In the genomic region with DNA sequence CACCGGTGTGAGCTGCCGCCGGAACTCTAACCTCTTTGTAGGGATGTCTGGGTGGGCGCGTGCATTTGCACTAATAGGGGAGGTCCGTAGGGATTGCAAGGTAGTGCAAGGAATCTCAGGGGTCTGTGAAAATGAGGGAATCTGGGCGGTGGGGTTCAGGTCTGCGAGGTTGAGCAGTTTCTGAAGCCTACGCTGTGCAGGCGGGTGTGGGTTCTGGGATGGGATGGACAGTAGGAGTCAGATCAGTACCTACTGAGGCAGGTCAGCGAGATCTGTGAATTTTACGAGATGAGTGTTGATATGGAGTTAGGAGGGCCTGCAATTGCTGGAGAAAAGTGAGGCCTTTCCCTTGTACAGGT, we compare ENCODE assay signal across 1 cellular context.
TF ChIP-seq lines count a peak whose summit lies in the region.

No MANE protein-coding gene starts in this region.

TF ChIP-seq in HCT116, 20 proteins besides CTCF, POLR2A, EP300 and RAD21 (continued from another document):
- TF ChIP-seq, protein P1, sequence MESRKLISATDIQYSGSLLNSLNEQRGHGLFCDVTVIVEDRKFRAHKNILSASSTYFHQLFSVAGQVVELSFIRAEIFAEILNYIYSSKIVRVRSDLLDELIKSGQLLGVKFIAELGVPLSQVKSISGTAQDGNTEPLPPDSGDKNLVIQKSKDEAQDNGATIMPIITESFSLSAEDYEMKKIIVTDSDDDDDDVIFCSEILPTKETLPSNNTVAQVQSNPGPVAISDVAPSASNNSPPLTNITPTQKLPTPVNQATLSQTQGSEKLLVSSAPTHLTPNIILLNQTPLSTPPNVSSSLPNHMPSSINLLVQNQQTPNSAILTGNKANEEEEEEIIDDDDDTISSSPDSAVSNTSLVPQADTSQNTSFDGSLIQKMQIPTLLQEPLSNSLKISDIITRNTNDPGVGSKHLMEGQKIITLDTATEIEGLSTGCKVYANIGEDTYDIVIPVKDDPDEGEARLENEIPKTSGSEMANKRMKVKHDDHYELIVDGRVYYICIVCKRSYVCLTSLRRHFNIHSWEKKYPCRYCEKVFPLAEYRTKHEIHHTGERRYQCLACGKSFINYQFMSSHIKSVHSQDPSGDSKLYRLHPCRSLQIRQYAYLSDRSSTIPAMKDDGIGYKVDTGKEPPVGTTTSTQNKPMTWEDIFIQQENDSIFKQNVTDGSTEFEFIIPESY (IDR thresholded peaks at IDR 0.05; ENCODE audit: extremely low read depth, insufficient replicate concordance, low read length) = no peak
- TF ChIP-seq EZH2phosphoT487 (IDR thresholded peaks at IDR 0.05; ENCODE audit: borderline replicate concordance) = no peak
- TF ChIP-seq, protein P2, sequence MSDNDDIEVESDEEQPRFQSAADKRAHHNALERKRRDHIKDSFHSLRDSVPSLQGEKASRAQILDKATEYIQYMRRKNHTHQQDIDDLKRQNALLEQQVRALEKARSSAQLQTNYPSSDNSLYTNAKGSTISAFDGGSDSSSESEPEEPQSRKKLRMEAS (IDR thresholded peaks at IDR 0.05) = no peak
- TF ChIP-seq ZNF274 (IDR thresholded peaks at IDR 0.05; ENCODE audit: low read depth, low read length) = no peak
- no peak for TF ChIP-seq ELF1 (IDR thresholded peaks at IDR 0.05; ENCODE audit: borderline replicate concordance, low read depth)
- TF ChIP-seq POLR2AphosphoS5 (IDR thresholded peaks at IDR 0.05; ENCODE audit: low read depth, low read length) = no peak
- no peak for TF ChIP-seq SRF (IDR thresholded peaks at IDR 0.05; ENCODE audit: low read depth)
- TF ChIP-seq CBX3 (IDR thresholded peaks at IDR 0.05; ENCODE audit: low read depth) = no peak
- no peak for TF ChIP-seq FOSL1 (IDR thresholded peaks at IDR 0.05; ENCODE audit: low read depth)
- no peak for TF ChIP-seq ZFX (IDR thresholded peaks at IDR 0.05)
- TF ChIP-seq, protein P3, sequence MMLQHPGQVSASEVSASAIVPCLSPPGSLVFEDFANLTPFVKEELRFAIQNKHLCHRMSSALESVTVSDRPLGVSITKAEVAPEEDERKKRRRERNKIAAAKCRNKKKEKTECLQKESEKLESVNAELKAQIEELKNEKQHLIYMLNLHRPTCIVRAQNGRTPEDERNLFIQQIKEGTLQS (IDR thresholded peaks at IDR 0.05) = no peak
- TF ChIP-seq CEBPB (IDR thresholded peaks at IDR 0.05; ENCODE audit: low read depth) = no peak
- TF ChIP-seq TCF7L2 (IDR thresholded peaks at IDR 0.05; ENCODE audit: borderline replicate concordance, extremely low read depth, insufficient read depth, insufficient read length) = no peak
- no peak for TF ChIP-seq JUND (IDR thresholded peaks at IDR 0.05)
- TF ChIP-seq, protein P4, sequence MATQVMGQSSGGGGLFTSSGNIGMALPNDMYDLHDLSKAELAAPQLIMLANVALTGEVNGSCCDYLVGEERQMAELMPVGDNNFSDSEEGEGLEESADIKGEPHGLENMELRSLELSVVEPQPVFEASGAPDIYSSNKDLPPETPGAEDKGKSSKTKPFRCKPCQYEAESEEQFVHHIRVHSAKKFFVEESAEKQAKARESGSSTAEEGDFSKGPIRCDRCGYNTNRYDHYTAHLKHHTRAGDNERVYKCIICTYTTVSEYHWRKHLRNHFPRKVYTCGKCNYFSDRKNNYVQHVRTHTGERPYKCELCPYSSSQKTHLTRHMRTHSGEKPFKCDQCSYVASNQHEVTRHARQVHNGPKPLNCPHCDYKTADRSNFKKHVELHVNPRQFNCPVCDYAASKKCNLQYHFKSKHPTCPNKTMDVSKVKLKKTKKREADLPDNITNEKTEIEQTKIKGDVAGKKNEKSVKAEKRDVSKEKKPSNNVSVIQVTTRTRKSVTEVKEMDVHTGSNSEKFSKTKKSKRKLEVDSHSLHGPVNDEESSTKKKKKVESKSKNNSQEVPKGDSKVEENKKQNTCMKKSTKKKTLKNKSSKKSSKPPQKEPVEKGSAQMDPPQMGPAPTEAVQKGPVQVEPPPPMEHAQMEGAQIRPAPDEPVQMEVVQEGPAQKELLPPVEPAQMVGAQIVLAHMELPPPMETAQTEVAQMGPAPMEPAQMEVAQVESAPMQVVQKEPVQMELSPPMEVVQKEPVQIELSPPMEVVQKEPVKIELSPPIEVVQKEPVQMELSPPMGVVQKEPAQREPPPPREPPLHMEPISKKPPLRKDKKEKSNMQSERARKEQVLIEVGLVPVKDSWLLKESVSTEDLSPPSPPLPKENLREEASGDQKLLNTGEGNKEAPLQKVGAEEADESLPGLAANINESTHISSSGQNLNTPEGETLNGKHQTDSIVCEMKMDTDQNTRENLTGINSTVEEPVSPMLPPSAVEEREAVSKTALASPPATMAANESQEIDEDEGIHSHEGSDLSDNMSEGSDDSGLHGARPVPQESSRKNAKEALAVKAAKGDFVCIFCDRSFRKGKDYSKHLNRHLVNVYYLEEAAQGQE (IDR thresholded peaks at IDR 0.05; ENCODE audit: low read depth) = no peak
- TF ChIP-seq EZH2 (IDR thresholded peaks at IDR 0.05) = no peak
- TF ChIP-seq SIN3A (IDR thresholded peaks at IDR 0.05; ENCODE audit: low read depth) = no peak
TF ChIP-seq in HCT116: peak in this region for 0.
